In the genomic region with DNA sequence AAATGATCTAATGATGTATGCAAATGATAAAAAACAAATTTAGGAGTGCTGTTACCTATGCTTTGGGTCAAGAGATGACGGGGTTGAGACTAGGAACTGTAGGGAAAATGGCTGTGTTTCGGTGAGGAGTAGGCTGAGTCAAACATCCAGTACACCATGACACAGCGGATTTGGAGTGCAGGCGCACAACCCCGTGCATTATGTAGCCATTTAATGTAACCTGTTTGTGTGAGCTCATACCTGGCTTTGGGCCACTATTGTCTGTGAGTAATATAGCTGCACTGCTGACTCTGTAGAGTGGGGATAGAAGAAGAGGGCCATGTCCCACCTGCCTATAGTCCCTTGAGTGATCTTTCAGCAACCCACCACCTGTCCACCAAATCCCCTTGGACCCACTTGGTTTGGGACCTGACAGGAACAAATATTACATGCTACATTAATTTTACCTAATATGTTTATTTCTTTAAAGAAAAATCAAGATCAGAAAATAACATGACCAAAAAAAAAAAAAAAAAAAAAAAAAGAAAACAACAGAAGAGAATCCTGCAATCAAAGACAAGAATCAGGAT, we compare ENCODE assay signal across 13 cellular contexts.
DNase-seq lines count a peak whose midpoint lies in the region; FAIRE-seq and TF ChIP-seq lines count a peak whose summit lies in the region.
"Had no signal": no experiment of that assay in that cellular context is flagged by ENCODE, and none has a peak within 500 bp of the region (broad histone marks: within the 10 kb centered on the region; RNA-seq: fewer than 3 reads in every experiment).

No MANE protein-coding gene starts in this region.

- no peaks in the 10 kb centered on the region for H3K4me1 Mint-ChIP-seq in type B pancreatic cell (ENCODE audit: unreplicated experiment)
- H3K4me1 Mint-ChIP-seq: naive thymus-derived CD4-positive, alpha-beta T cell had no signal

- no peak overlapping the region for H3K4me3 ChIP-seq in epithelial cell of esophagus (ENCODE audit: low read length)
- H3K4me3 ChIP-seq: lower lobe of right lung, prostate gland had no signal

- H3K27ac Mint-ChIP-seq in type B pancreatic cell, result no peak overlapping the region
- H3K27ac Mint-ChIP-seq: naive thymus-derived CD4-positive, alpha-beta T cell had no signal

- TF ChIP-seq CTCF in epithelial cell of esophagus (IDR thresholded peaks at IDR 0.05; ENCODE audit: insufficient read depth, low read depth, low read length, missing control alignments) (no peak), type B pancreatic cell (conservative IDR thresholded peaks at IDR 0.05) (no peak)

- DNase-seq in COR-L47 (lab: John Stamatoyannopoulos, UW), result peak; percentile 5
- peak; percentile 0 for DNase-seq in EL
- DNase-seq in NCI-H2171 (lab: John Stamatoyannopoulos, UW), result peak; percentile 48
- DNase-seq in epithelial cell of esophagus (ENCODE audit: low read depth), result peak; percentile 54
- DNase-seq in effector CD4-positive, alpha-beta T cell, result no peak
- DNase-seq in GM19239 (ENCODE audit: insufficient read length, low spot score), result no peak
- no peak for DNase-seq in type B pancreatic cell (ENCODE audit: extremely low spot score, unreplicated experiment)
- DNase-seq: activated CD8-positive, alpha-beta memory T cell treated with anti-CD3 and anti-CD28 coated beads, Interleukin-2, amount 50 U/mL, for 4 hours; GDM1; lower lobe of right lung had no signal

- no peak overlapping the region for H3K4me3 Mint-ChIP-seq in type B pancreatic cell
- H3K4me3 Mint-ChIP-seq: naive thymus-derived CD4-positive, alpha-beta T cell had no signal

- no peak for FAIRE-seq in GM19239 (lab: Jason Lieb, UNC)

- H3K27me3 Mint-ChIP-seq in type B pancreatic cell, result no peaks in the 10 kb centered on the region
- H3K27me3 Mint-ChIP-seq: naive thymus-derived CD4-positive, alpha-beta T cell had no signal

- no peaks in the 10 kb centered on the region for H3K36me3 Mint-ChIP-seq in type B pancreatic cell
- H3K36me3 Mint-ChIP-seq: activated naive CD4-positive, alpha-beta T cell treated with anti-CD3 and anti-CD28 coated beads, Interleukin-2, amount 50 U/mL, for 72 hours; naive thymus-derived CD4-positive, alpha-beta T cell had no signal

- H3K9me3 Mint-ChIP-seq in type B pancreatic cell, result peaks cover 3% of the 10 kb centered on the region

Comparison
In these comparisons a context has a peak if more than half of its experiments do, and no peak if none do; other contexts are left out.
1. DNase-seq: peak in COR-L47 (single experiment), EL (single experiment), NCI-H2171 (single experiment) and epithelial cell of esophagus (single experiment); none in effector CD4-positive, alpha-beta T cell (single experiment), GM19239 (single experiment) and type B pancreatic cell (single experiment).